16 cellular contexts compared by ENCODE assay signal in genomic region chr3:187952849-187953248, GRCh38.
DNase-seq lines count a peak whose midpoint lies in the region; ATAC-seq, FAIRE-seq and TF ChIP-seq lines count a peak whose summit lies in the region.
"Had no signal": no experiment of that assay in that cellular context is flagged by ENCODE, and none has a peak within 500 bp of the region (broad histone marks: within the 10 kb centered on the region; RNA-seq: fewer than 3 reads in every experiment).

No MANE protein-coding gene starts in this region.

- H4K20me1 ChIP-seq in GM23248 (ENCODE audit: insufficient read depth), result no peaks in the 10 kb centered on the region
- no peaks in the 10 kb centered on the region for H4K20me1 ChIP-seq in keratinocyte (ENCODE audit: control insufficient read depth, extremely low read depth, insufficient read depth, low read length)

- H3K4me3 ChIP-seq in GM23248 (no peak overlapping the region), RWPE2 (ENCODE audit: severe bottlenecking) (no peak overlapping the region), keratinocyte (ENCODE audit: control insufficient read depth in 2 of 3, extremely low read depth in 1 of 3, insufficient read depth in 2 of 3, low read depth in 1 of 3, low read length in 3 of 3) (no peak overlapping the region)

- H3K36me3 ChIP-seq in GM23248 (ENCODE audit: low read depth), result no peaks in the 10 kb centered on the region
- H3K36me3 ChIP-seq in RWPE2 (ENCODE audit: low read depth), result no peaks in the 10 kb centered on the region
- no peaks in the 10 kb centered on the region for H3K36me3 ChIP-seq in keratinocyte (ENCODE audit: control insufficient read depth in 2 of 2, extremely low read depth in 1 of 2, insufficient read depth in 2 of 2, low read length in 2 of 2)

- H3F3A ChIP-seq in GM23248 (ENCODE audit: insufficient read depth), result peaks cover 25% of the 10 kb centered on the region

- no peaks in the 10 kb centered on the region for H3K9me3 Mint-ChIP-seq in endothelial cell (ENCODE audit: unreplicated experiment)

- TF ChIP-seq CTCF in RWPE2 (IDR thresholded peaks at IDR 0.05; ENCODE audit: poor library complexity, severe bottlenecking), result no peak
- TF ChIP-seq CTCF in keratinocyte (optimal IDR thresholded peaks at IDR 0.05 in 1 of 3, IDR thresholded peaks at IDR 0.05 in 1 of 3, conservative IDR thresholded peaks at IDR 0.05 in 1 of 3; ENCODE audit: extremely low read depth in 1 of 3, insufficient read depth in 2 of 3, low read length in 3 of 3), result peak; percentile 14 to 60 (median 32)
- TF ChIP-seq CTCF in endothelial cell (IDR thresholded peaks at IDR 0.05; ENCODE audit: unreplicated experiment), result no peak

- no peaks in the 10 kb centered on the region for H3K36me3 Mint-ChIP-seq in endothelial cell (ENCODE audit: low read depth, unreplicated experiment)

- H3K4me1 Mint-ChIP-seq in endothelial cell (ENCODE audit: unreplicated experiment), result peaks cover 11% of the 10 kb centered on the region

- no peak overlapping the region for H3K4me3 Mint-ChIP-seq in endothelial cell (ENCODE audit: unreplicated experiment)

- H3K79me2 ChIP-seq in GM23248 (ENCODE audit: insufficient read depth) (no peaks in the 10 kb centered on the region), keratinocyte (ENCODE audit: control insufficient read depth, insufficient read depth, low read length) (no peaks in the 10 kb centered on the region)

- H3K9me1 ChIP-seq in keratinocyte (ENCODE audit: control insufficient read depth, extremely low read depth, insufficient read depth, low read length), result no peaks in the 10 kb centered on the region

- dilution Hi-C loops in keratinocyte (cut with MboI; ENCODE audit: extremely low pct_ligation_motif_present, low sequenced_read_pairs), result no loop called here

- no peak for FAIRE-seq in keratinocyte (lab: Jason Lieb, UNC)

- H3K27me3 Mint-ChIP-seq in endothelial cell (ENCODE audit: unreplicated experiment), result peaks cover 2% of the 10 kb centered on the region

- no peaks in the 10 kb centered on the region for H3K27me3 ChIP-seq in GM23248 (replicated peaks; ENCODE audit: insufficient read depth)
- no peaks in the 10 kb centered on the region for H3K27me3 ChIP-seq in RWPE2 (ENCODE audit: insufficient read depth, poor library complexity, severe bottlenecking)
- H3K27me3 ChIP-seq in keratinocyte (ENCODE audit: control insufficient read depth, extremely low read depth, insufficient read depth, low read length), result no peaks in the 10 kb centered on the region

- ATAC-seq in RWPE2 (ENCODE audit: low read depth), result 0 out of 3 replicates have a peak, but pooled peaks have one; percentile 29
- no peak for ATAC-seq in HG03342 (IDR thresholded peaks at IDR 0.05; ENCODE audit: unreplicated experiment)
- no peak for ATAC-seq in GM19467 (IDR thresholded peaks at IDR 0.05; ENCODE audit: unreplicated experiment)

- H3K27ac ChIP-seq in GM23248 (no peak overlapping the region), RWPE2 (ENCODE audit: poor library complexity, severe bottlenecking) (no peak overlapping the region), keratinocyte (ENCODE audit: control insufficient read depth, insufficient read depth, low read length) (no peak overlapping the region)
- H3K27ac ChIP-seq: C4-2B, KMS-11 had no signal

- H3K4me1 ChIP-seq in GM23248 (ENCODE audit: insufficient read depth) (peaks cover 22% of the 10 kb centered on the region), RWPE2 (ENCODE audit: insufficient read depth, poor library complexity, severe bottlenecking) (no peaks in the 10 kb centered on the region), keratinocyte (ENCODE audit: control insufficient read depth, extremely low read depth, insufficient read depth, low read length) (no peaks in the 10 kb centered on the region)

- H3K4me2 ChIP-seq in GM23248 (ENCODE audit: unreplicated experiment), result no peak overlapping the region
- H3K4me2 ChIP-seq in keratinocyte (ENCODE audit: control insufficient read depth, extremely low read depth, insufficient read depth, low read depth, low read length), result no peak overlapping the region
- H3K4me2 ChIP-seq: KMS-11 had no signal

- no peak overlapping the region for H2AFZ ChIP-seq in GM23248
- H2AFZ ChIP-seq in keratinocyte (ENCODE audit: control insufficient read depth, low read length), result no peak overlapping the region

- H3K9me2 ChIP-seq in GM23248 (ENCODE audit: insufficient read depth), result no peaks in the 10 kb centered on the region

- DNase-seq in GM23248, result peak; percentile 8
- peak; percentile 69 to 76 for DNase-seq in Kasumi-1 (lab: John Stamatoyannopoulos, UW)
- DNase-seq in RWPE2 (ENCODE audit: low spot score), result no peak
- peak; percentile 42 for DNase-seq in keratinocyte (ENCODE audit: low read depth, low spot score)
- no peak for DNase-seq in endothelial cell (ENCODE audit: low spot score)
- DNase-seq in T-helper 2 cell, result no peak
- DNase-seq: EL, HCEC 1CT, NCI-H146, NCI-H2171 treated with DMSO at 0.1 percent for 48 hours, NCI-H774, RPMI8226 had no signal

- H3K9ac ChIP-seq in GM23248, result no peak overlapping the region
- no peak overlapping the region for H3K9ac ChIP-seq in keratinocyte (ENCODE audit: control insufficient read depth, extremely low read depth, insufficient read depth, low read length)
- H3K9ac ChIP-seq: KMS-11 had no signal

- no peak overlapping the region for H3K27ac Mint-ChIP-seq in endothelial cell (ENCODE audit: unreplicated experiment)

- 84 to 85% methylated on average over 4 of the region's 4 CpGs for WGBS in GM23248 (ENCODE audit: low coverage in 1 of 2, low lambda C conversion rate in 2 of 2, missing lambda C conversion rate in 2 of 2), 2 experiments

- H3K9me3 ChIP-seq in GM23248 (ENCODE audit: low read depth), result no peaks in the 10 kb centered on the region
- no peaks in the 10 kb centered on the region for H3K9me3 ChIP-seq in RWPE2 (ENCODE audit: severe bottlenecking)
- no peaks in the 10 kb centered on the region for H3K9me3 ChIP-seq in keratinocyte (ENCODE audit: control insufficient read depth, low read depth, low read length)

- in situ Hi-C loops in GM23248 (cut with MboI), result loop anchor here (25.0 kb wide), 1 partner anchor 191 kb away; no protein-coding TSS in a partner anchor

Comparison
In these comparisons a context has a peak if more than half of its experiments do, and no peak if none do; other contexts are left out.
1. DNase-seq: peak in GM23248 (single experiment), Kasumi-1 (2 of 2) and keratinocyte (single experiment); none in RWPE2 (single experiment), endothelial cell (single experiment) and T-helper 2 cell (0 of 5).
2. CTCF ChIP-seq: peak in keratinocyte (3 of 3); none in RWPE2 (single experiment) and endothelial cell (single experiment).